ENCODE assay signal across 18 cellular contexts in genomic region chr17:360141-360705, GRCh38.
"Had no signal": no experiment of that assay in that cellular context is flagged by ENCODE, and none has a peak within 500 bp of the region (broad histone marks: within the 10 kb centered on the region; RNA-seq: fewer than 3 reads in every experiment).

No MANE protein-coding gene starts in this region.

- H3K4me1 ChIP-seq: ascending aorta, gastrocnemius medialis had no signal

- H3K27ac Mint-ChIP-seq: activated CD4-positive, alpha-beta memory T cell treated with anti-CD3 and anti-CD28 coated beads for 36 hours; natural killer cell had no signal

- H3K36me3 Mint-ChIP-seq: natural killer cell had no signal

- H3K27ac ChIP-seq: ascending aorta, esophagus squamous epithelium, gastrocnemius medialis, thoracic aorta had no signal

- H3K4me3 Mint-ChIP-seq: activated CD4-positive, alpha-beta memory T cell treated with anti-CD3 and anti-CD28 coated beads for 36 hours; natural killer cell had no signal

- ATAC-seq: gastrocnemius medialis, natural killer cell, SK-N-SH treated with all-trans-retinoic acid at 6 μM for 48 hours had no signal

- H3K9me3 Mint-ChIP-seq: natural killer cell had no signal

- H3K27me3 Mint-ChIP-seq: activated CD4-positive, alpha-beta memory T cell treated with anti-CD3 and anti-CD28 coated beads for 36 hours had no signal

- H3K36me3 ChIP-seq: ascending aorta, esophagus squamous epithelium, gastrocnemius medialis, thoracic aorta had no signal

- DNase-seq: activated CD4-positive, alpha-beta memory T cell treated with anti-CD3 and anti-CD28 coated beads for 36 hours; activated CD4-positive, alpha-beta T cell treated with anti-CD3 and anti-CD28 coated beads for 48 hours; activated naive CD4-positive, alpha-beta T cell treated with anti-CD3 and anti-CD28 coated beads, Interleukin-2, amount 50 U/mL, for 16 hours; activated T-cell treated with anti-CD3 and anti-CD28 coated beads, Interleukin-2, amount 50 U/mL, for 48 hours; central memory CD4-positive, alpha-beta T cell; dermis blood vessel endothelial cell; effector memory CD4-positive, alpha-beta T cell; esophagus squamous epithelium; gastrocnemius medialis; midbrain; natural killer cell; occipital lobe; stimulated activated CD4-positive, alpha-beta T cell treated with anti-CD3 and anti-CD28 coated beads, Interleukin-4, amount 100 ng/mL, for 1 hour; stimulated activated naive CD4-positive, alpha-beta T cell treated with Interleukin-2 at 50 U/mL for 16 hours had no signal

- H3K27me3 ChIP-seq: ascending aorta, esophagus squamous epithelium, gastrocnemius medialis had no signal

- H3K9me3 ChIP-seq: ascending aorta, esophagus squamous epithelium, gastrocnemius medialis, thoracic aorta had no signal

- H3K4me3 ChIP-seq: ascending aorta, esophagus squamous epithelium, gastrocnemius medialis, thoracic aorta had no signal

- FAIRE-seq: keratinocyte had no signal
